Comparison of ENCODE assay signal across 1 cellular context in the genomic region with DNA sequence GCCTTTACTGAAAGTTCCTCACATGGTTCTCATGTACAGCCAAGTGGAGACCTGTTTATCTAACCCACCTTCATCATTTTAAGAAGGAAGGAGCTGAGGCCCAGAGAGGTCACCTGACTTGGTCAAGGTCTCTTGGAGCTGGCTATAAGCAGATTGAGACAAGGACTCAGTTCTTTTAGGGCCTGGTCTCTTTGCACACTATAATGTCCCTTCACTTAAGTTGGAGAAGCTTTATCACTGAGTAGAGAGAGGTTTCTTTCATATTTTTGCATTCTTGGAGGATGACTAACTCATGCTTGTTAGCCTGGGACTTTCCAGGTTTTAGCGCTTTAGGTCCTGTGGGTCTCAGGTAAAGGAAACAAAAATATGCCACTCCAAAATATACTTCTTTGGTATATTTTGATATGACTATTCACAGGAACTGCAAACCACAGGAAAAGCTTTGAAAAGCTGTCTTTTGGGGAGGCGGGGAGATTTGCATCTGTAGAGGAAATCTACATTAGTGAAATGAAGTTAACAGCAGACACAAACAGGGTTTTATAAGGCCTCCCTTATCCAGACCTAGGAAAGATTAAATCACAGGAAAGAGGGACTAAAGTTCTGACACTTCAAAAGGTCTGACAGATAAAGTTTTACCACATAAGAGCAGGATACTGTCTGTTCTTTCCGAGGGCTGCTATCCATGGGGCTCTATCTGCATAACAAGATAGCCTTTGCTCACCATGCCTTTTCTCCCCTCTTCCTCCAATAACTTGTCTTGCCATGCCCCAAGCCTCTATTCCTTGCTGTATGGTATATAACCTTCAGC.
TF ChIP-seq lines count a peak whose summit lies in the region.

No MANE protein-coding gene starts in this region.

TF ChIP-seq in GM23338, 12 proteins besides CTCF, POLR2A, EP300 and RAD21 (continued from another document):
- TF ChIP-seq, protein P1, sequence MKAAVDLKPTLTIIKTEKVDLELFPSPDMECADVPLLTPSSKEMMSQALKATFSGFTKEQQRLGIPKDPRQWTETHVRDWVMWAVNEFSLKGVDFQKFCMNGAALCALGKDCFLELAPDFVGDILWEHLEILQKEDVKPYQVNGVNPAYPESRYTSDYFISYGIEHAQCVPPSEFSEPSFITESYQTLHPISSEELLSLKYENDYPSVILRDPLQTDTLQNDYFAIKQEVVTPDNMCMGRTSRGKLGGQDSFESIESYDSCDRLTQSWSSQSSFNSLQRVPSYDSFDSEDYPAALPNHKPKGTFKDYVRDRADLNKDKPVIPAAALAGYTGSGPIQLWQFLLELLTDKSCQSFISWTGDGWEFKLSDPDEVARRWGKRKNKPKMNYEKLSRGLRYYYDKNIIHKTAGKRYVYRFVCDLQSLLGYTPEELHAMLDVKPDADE (IDR thresholded peaks at IDR 0.05) = no peak
- TF ChIP-seq, protein P2, sequence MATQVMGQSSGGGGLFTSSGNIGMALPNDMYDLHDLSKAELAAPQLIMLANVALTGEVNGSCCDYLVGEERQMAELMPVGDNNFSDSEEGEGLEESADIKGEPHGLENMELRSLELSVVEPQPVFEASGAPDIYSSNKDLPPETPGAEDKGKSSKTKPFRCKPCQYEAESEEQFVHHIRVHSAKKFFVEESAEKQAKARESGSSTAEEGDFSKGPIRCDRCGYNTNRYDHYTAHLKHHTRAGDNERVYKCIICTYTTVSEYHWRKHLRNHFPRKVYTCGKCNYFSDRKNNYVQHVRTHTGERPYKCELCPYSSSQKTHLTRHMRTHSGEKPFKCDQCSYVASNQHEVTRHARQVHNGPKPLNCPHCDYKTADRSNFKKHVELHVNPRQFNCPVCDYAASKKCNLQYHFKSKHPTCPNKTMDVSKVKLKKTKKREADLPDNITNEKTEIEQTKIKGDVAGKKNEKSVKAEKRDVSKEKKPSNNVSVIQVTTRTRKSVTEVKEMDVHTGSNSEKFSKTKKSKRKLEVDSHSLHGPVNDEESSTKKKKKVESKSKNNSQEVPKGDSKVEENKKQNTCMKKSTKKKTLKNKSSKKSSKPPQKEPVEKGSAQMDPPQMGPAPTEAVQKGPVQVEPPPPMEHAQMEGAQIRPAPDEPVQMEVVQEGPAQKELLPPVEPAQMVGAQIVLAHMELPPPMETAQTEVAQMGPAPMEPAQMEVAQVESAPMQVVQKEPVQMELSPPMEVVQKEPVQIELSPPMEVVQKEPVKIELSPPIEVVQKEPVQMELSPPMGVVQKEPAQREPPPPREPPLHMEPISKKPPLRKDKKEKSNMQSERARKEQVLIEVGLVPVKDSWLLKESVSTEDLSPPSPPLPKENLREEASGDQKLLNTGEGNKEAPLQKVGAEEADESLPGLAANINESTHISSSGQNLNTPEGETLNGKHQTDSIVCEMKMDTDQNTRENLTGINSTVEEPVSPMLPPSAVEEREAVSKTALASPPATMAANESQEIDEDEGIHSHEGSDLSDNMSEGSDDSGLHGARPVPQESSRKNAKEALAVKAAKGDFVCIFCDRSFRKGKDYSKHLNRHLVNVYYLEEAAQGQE (IDR thresholded peaks at IDR 0.05; ENCODE audit: unreplicated experiment) = no peak
- TF ChIP-seq POLR2AphosphoS5 (IDR thresholded peaks at IDR 0.05; ENCODE audit: low read depth) = no peak
- TF ChIP-seq CREB1 (CRISPR knock-in tag; IDR thresholded peaks at IDR 0.05; ENCODE audit: low read depth) = no peak
- TF ChIP-seq ZNF331 (CRISPR knock-in tag; IDR thresholded peaks at IDR 0.05; ENCODE audit: low read depth) = no peak
- TF ChIP-seq NANOG (IDR thresholded peaks at IDR 0.05; ENCODE audit: borderline replicate concordance) = no peak
TF ChIP-seq in GM23338: peak in this region for 0.
